10 cellular contexts compared by ENCODE assay signal in the genomic region with DNA sequence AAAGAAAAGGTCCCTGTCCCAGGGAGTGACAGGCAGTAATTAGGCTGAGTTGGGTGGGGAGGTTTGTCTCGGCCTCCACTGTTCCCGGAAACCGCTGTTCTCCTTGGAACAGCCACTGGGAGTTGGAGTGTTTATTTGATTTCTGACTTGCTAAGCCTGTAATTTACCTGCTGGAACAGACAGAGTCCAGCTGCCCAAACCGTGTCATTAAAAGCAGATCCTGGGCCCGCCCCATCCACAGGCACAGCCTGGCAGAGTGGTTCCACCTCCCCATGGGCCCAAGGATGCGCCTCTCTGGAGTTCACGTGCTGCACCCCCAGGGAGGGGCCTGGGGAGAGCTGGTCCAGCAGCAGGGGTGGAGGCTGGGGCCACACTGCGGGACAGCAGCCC. TPM values are rescaled to one million over a fixed set of nuclear protein-coding genes. Genes with fewer than 3 reads are reported as not detected.
DNase-seq lines count a peak whose midpoint lies in the region; ATAC-seq and TF ChIP-seq lines count a peak whose summit lies in the region.
"Not testable (repeated sequence)": the region's sequence is repeated elsewhere in the genome, so short reads cannot be mapped to it uniquely, and the experiment has no call there.
"Had no signal": no experiment of that assay in that cellular context is flagged by ENCODE, and none has a peak within 500 bp of the region (broad histone marks: within the 10 kb centered on the region; RNA-seq: fewer than 3 reads in every experiment).

No MANE protein-coding gene starts in this region.

- TF ChIP-seq EP300 in transverse colon (IDR thresholded peaks at IDR 0.05; ENCODE audit: low read depth): not testable (repeated sequence)

- in situ Hi-C loops in transverse colon (cut with MboI; ENCODE audit: low pct_ligation_motif_present in 1 of 4, low pct_unique_long_range_greater_than_20kb in 1 of 4, low sequenced_read_pairs in 3 of 4): loop anchor here in 2 of 4 donors (25.0 kb wide), 1 partner anchor 440 kb away; no protein-coding TSS in a partner anchor

- ATAC-seq in mucosa of descending colon: peak; percentile 93

- TF ChIP-seq CTCF in mucosa of descending colon (IDR thresholded peaks at IDR 0.05): not testable (repeated sequence)
- peak in 2 of 5 experiments; percentile 10 to 15 for TF ChIP-seq CTCF in transverse colon (IDR thresholded peaks at IDR 0.05)

- H3K4me1 ChIP-seq in mucosa of descending colon (ENCODE audit: low read depth) (peaks cover 28% of the 10 kb centered on the region), transverse colon (peaks cover 3 to 28% (median 12%) of the 10 kb centered on the region in 4 donors)

- peak overlapping the region; percentile 65 to 78 (median 72) for H3K27ac ChIP-seq in transverse colon

- TF ChIP-seq POLR2A in transverse colon (IDR thresholded peaks at IDR 0.05): peak; percentile 20

- not testable (repeated sequence) for H3K4me3 ChIP-seq in mucosa of descending colon, transverse colon

- not testable (repeated sequence) for H3K27me3 ChIP-seq in transverse colon

- intact Hi-C loops in mucosa of descending colon (cut with DNase I, micrococcal nuclease); transverse colon (cut with DNase I; ENCODE audit: low total_unique reads): not testable (repeated sequence)

- not testable (repeated sequence) for H3K36me3 ChIP-seq in mucosa of descending colon (ENCODE audit: low read depth); transverse colon

- not testable (repeated sequence) for H3K9me3 ChIP-seq in mucosa of descending colon, transverse colon

- DNase-seq in DMS53 (lab: John Stamatoyannopoulos, UW) (peak; percentile 91), NCI-H1417 treated with DMSO at 0.1 percent for 48 hours (lab: John Stamatoyannopoulos, UW) (peak; percentile 54), NCI-H2227 (lab: John Stamatoyannopoulos, UW; ENCODE audit: unreplicated experiment) (peak; percentile 89), NCI-H748 treated with DMSO at 0.1 percent for 48 hours (lab: John Stamatoyannopoulos, UW) (peak; percentile 99), mucosa of descending colon (peak; percentile 80), transverse colon (peak; percentile 75)
- DNase-seq in activated effector memory CD4-positive, alpha-beta T cell treated with anti-CD3 and anti-CD28 coated beads, Interleukin-2, amount 50 U/mL, for 16 hours: peak; percentile 16

- 49% methylated on average over 7 of the region's 8 CpGs; no CpG with 5 or more reads in 1 of the 2 donors for WGBS in transverse colon (ENCODE audit: low coverage in 1 of 2), 2 donors

RNA-seq across cellular contexts. Expression of a gene that starts 35.7 kb away (rescaled TPM):
- total RNA-seq in mucosa of descending colon: 1 to 10 TPM; 6.5 to 9.2 (median 8.2) TPM
- total RNA-seq in transverse colon: 10 to 100 TPM in 2 of 4 donors, not detected in 2; 11.0 to 12.3 TPM
- total RNA-seq: CD4-positive, alpha-beta memory T cell; LHCN-M2; T-helper 1 cell treated with Interleukin-12 subunit alpha and Interleukin-12 subunit beta and Interleukin-4 antibody, amounts not matched to agents 30 ng/mL and 1 ng/mL, for 36 hours had no signal

RNA-seq across cellular contexts. Expression of a gene that starts 49.4 kb away (rescaled TPM):
- total RNA-seq in mucosa of descending colon (100 to 1,000 TPM; 124 to 208 (median 146) TPM), transverse colon (100 to 1,000 TPM in 3 of 4 donors, 10 to 100 TPM in 1; 79.1 to 193 (median 142) TPM)

Comparison
In these comparisons a context has a peak if more than half of its experiments do, and no peak if none do; other contexts are left out.
1. DNase-seq: peak in every context shown above with its lines; median percentile 99 in NCI-H748 treated with DMSO at 0.1 percent for 48 hours; 91 in DMS53; 89 in NCI-H2227; 80 in mucosa of descending colon; 75 in transverse colon; 54 in NCI-H1417 treated with DMSO at 0.1 percent for 48 hours; 16 in activated effector memory CD4-positive, alpha-beta T cell treated with anti-CD3 and anti-CD28 coated beads, Interleukin-2, amount 50 U/mL, for 16 hours.